9 cellular contexts compared by ENCODE assay signal in the genomic region with DNA sequence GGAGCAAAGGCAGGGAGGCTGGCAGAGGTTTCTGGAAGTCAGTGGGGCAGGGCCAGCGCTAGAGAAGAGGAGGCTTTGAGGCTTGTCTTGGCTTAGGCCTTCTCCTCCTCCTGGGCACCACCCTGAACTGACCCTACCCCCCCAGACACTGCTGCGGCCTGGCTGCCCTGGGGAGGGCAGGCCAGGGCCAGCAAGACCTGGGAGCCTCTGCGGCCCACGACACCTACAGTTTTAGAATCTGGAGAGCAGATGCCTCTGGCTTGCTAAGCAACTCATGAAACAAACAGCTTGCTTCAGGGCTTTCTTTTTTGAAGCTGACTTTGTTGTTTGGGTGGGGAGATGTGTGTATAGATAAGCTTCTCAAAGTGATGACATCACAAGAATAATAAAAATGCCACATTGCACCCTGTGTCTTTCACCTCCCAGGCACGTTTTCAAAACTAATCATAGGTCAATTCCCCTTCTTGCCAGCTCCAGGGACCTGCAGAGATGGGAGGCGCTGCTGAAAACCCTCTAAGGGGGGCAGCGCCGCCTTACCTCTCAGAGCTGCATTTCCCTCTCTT. TPM values are rescaled to one million over a fixed set of nuclear protein-coding genes. Genes with fewer than 3 reads are reported as not detected.
DNase-seq lines count a peak whose midpoint lies in the region; ATAC-seq, FAIRE-seq and TF ChIP-seq lines count a peak whose summit lies in the region.
"Had no signal": no experiment of that assay in that cellular context is flagged by ENCODE, and none has a peak within 500 bp of the region (broad histone marks: within the 10 kb centered on the region; RNA-seq: fewer than 3 reads in every experiment).

No MANE protein-coding gene starts in this region.

- H3K27me3 ChIP-seq in brain microvascular endothelial cell (replicated peaks): no peaks in the 10 kb centered on the region
- no peaks in the 10 kb centered on the region for H3K27me3 ChIP-seq in right lobe of liver

- in situ Hi-C loops in brain microvascular endothelial cell (cut with HindIII; ENCODE audit: low pct_ligation_motif_present, low sequenced_read_pairs): no loop called here

- H3K4me1 ChIP-seq in right lobe of liver: peaks cover 0 to 7% (median 0%) of the 10 kb centered on the region in 4 donors

- H3K36me3 ChIP-seq in brain microvascular endothelial cell (replicated peaks) (no peaks in the 10 kb centered on the region), right lobe of liver (no peaks in the 10 kb centered on the region)

- ATAC-seq in right lobe of liver (peak; percentile 6 to 29 (median 8)), GM21576 (IDR thresholded peaks at IDR 0.05; ENCODE audit: unreplicated experiment) (no peak), GM21737 (IDR thresholded peaks at IDR 0.05; ENCODE audit: unreplicated experiment) (no peak)

- no peaks in the 10 kb centered on the region for H3K9me3 ChIP-seq in right lobe of liver

- TF ChIP-seq POLR2A in right lobe of liver (IDR thresholded peaks at IDR 0.05): no peak

- intact Hi-C loops in right lobe of liver (cut with DNase I): loop anchor here in 1 of 2 donors (10.0 kb wide), 1 partner anchor 122 kb away; no protein-coding TSS in a partner anchor

- TF ChIP-seq CTCF in C4-2B (conservative IDR thresholded peaks at IDR 0.05) (no peak), brain microvascular endothelial cell (IDR thresholded peaks at IDR 0.05; ENCODE audit: low read depth, low read length, missing control alignments) (no peak), right lobe of liver (IDR thresholded peaks at IDR 0.05) (no peak)

- DNase-seq in HTR-8/SVneo (ENCODE audit: insufficient read length, low spot score) (peak; percentile 63), brain microvascular endothelial cell (peak; percentile 94), right lobe of liver (no peak), foreskin melanocyte (no peak)
- DNase-seq in stimulated activated CD4-positive, alpha-beta T cell treated with anti-CD3 and anti-CD28 coated beads, Interleukin-1b, Interleukin-23, amount 100 ng/mL, for 48 hours: no peak
- DNase-seq: activated B cell treated with CpG ODN at 0.5 μM for 24 hours had no signal

- H3K27ac ChIP-seq in C4-2B (peak overlapping the region; percentile 70), brain microvascular endothelial cell (peak overlapping the region; percentile 96), right lobe of liver (no peak overlapping the region)

- 100% methylated on average over 3 of the region's 8 CpGs for WGBS in right lobe of liver (ENCODE audit: insufficient coverage, low coverage, low lambda C conversion rate, missing lambda C conversion rate)

- FAIRE-seq in HTR-8/SVneo (lab: Jason Lieb, UNC): no peak

- H3K4me3 ChIP-seq in brain microvascular endothelial cell (ENCODE audit: low read depth, low read length) (no peak overlapping the region), right lobe of liver (no peak overlapping the region)

RNA-seq across cellular contexts. Expression of a gene that starts 46.2 kb away (rescaled TPM):
- 10 to 100 TPM in 4 of 6 experiments, 1 to 10 TPM in 2; 8.2 to 13.5 (median 11.0) TPM for total RNA-seq in right lobe of liver

Comparison
In these comparisons a context has a peak if more than half of its experiments do, and no peak if none do; other contexts are left out.
1. H3K27ac ChIP-seq: peak in C4-2B (single experiment) and brain microvascular endothelial cell (single experiment); none in right lobe of liver (0 of 3).
2. DNase-seq: peak in HTR-8/SVneo (single experiment) and brain microvascular endothelial cell (single experiment); none in right lobe of liver (0 of 3), foreskin melanocyte (single experiment) and stimulated activated CD4-positive, alpha-beta T cell treated with anti-CD3 and anti-CD28 coated beads, Interleukin-1b, Interleukin-23, amount 100 ng/mL, for 48 hours (single experiment).
3. ATAC-seq: peak in right lobe of liver (4 of 4); none in GM21576 (single experiment) and GM21737 (single experiment).